Comparison of ENCODE assay signal across 1 cellular context in the genomic region with DNA sequence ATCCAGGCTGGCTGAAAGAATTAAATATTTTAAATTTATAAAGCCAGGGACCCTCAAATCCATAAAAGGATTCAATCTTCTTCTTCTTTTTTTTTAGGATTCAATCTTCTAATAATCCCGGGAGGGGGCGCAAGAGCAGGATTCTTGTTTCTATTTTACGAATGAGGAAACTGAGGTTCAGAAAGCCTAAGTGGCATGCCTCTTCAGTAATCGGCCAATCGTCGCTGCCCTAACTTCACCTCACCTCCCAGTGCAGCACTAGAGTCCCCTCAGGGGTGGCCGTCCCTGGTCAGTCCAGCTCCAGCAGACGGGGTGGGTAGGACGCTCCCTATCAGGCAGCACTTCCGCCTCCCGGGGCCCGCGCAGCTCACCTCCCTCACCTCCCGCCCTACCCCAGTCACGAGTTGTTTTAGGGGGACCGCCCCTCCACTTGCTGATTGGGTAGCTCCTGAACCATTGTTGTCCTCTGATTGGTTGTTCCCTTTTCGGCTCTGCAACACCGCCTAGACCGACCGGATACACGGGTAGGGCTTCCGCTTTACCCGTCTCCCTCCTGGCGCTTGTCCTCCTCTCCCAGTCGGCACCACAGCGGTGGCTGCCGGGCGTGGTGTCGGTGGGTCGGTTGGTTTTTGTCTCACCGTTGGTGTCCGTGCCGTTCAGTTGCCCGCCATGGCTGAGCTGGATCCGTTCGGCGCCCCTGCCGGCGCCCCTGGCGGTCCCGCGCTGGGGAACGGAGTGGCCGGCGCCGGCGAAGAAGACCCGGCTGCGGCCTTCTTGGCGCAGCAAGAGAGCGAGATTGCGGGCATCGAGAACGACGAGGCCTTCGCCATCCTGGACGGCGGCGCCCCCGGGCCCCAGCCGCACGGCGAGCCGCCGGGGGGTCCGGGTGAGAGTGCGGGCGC.
A peak's percentile ranks its signal among the peaks of the same experiment; 100 is the strongest.
TF ChIP-seq lines count a peak whose summit lies in the region.

A gene with protein sequence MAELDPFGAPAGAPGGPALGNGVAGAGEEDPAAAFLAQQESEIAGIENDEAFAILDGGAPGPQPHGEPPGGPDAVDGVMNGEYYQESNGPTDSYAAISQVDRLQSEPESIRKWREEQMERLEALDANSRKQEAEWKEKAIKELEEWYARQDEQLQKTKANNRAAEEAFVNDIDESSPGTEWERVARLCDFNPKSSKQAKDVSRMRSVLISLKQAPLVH (plus strand): TSS at position 534 of the 902 bp plus-strand sequence. CDS start 136 bp downstream, at position 670.

TF ChIP-seq in A549, 52 proteins besides CTCF, POLR2A, EP300 and RAD21 (continued from another document):
- TF ChIP-seq JUN (IDR thresholded peaks at IDR 0.05) (peak; percentile 81 to 83; a peak in 4 of 5 replicates), NPAS2 (CRISPR knock-in tag; IDR thresholded peaks at IDR 0.05; ENCODE audit: borderline replicate concordance) (no peak), ZSCAN20 (CRISPR knock-in tag; IDR thresholded peaks at IDR 0.05) (no peak), RARB (CRISPR knock-in tag; IDR thresholded peaks at IDR 0.05) (no peak), TFCP2L1 (CRISPR knock-in tag; IDR thresholded peaks at IDR 0.05) (0 out of 2 replicates have a peak, but pooled peaks have one; percentile 66), NR3C1 (IDR thresholded peaks at IDR 0.05) (no peak), BHLHE40 (IDR thresholded peaks at IDR 0.05; ENCODE audit: low read depth, low read length) (no peak), ZC3H11A (IDR thresholded peaks at IDR 0.05) (no peak), HOXB13 (CRISPR knock-in tag; IDR thresholded peaks at IDR 0.05; ENCODE audit: low read depth) (no peak), HEYL (CRISPR knock-in tag; IDR thresholded peaks at IDR 0.05) (no peak), FOSL2 (IDR thresholded peaks at IDR 0.05) (no peak), FOSL2 (CRISPR knock-in tag; IDR thresholded peaks at IDR 0.05) (no peak), CHD2 (IDR thresholded peaks at IDR 0.05; ENCODE audit: low read length, partially characterized antibody) (peak; percentile 17), RCOR1 (IDR thresholded peaks at IDR 0.05; ENCODE audit: low read depth, low read length) (no peak), MAZ (IDR thresholded peaks at IDR 0.05; ENCODE audit: borderline replicate concordance, low read depth, low read length) (0 out of 2 replicates have a peak, but pooled peaks have one; percentile 39), CEBPB (IDR thresholded peaks at IDR 0.05) (no peak), MYC (IDR thresholded peaks at IDR 0.05; ENCODE audit: borderline replicate concordance, low read length) (peak; percentile 64; the same call in 1 of the 2 replicates)
- TF ChIP-seq, protein P1, sequence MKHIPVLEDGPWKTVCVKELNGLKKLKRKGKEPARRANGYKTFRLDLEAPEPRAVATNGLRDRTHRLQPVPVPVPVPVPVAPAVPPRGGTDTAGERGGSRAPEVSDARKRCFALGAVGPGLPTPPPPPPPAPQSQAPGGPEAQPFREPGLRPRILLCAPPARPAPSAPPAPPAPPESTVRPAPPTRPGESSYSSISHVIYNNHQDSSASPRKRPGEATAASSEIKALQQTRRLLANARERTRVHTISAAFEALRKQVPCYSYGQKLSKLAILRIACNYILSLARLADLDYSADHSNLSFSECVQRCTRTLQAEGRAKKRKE (CRISPR knock-in tag; IDR thresholded peaks at IDR 0.05; ENCODE audit: low read depth): no peak
- TF ChIP-seq, protein P2, sequence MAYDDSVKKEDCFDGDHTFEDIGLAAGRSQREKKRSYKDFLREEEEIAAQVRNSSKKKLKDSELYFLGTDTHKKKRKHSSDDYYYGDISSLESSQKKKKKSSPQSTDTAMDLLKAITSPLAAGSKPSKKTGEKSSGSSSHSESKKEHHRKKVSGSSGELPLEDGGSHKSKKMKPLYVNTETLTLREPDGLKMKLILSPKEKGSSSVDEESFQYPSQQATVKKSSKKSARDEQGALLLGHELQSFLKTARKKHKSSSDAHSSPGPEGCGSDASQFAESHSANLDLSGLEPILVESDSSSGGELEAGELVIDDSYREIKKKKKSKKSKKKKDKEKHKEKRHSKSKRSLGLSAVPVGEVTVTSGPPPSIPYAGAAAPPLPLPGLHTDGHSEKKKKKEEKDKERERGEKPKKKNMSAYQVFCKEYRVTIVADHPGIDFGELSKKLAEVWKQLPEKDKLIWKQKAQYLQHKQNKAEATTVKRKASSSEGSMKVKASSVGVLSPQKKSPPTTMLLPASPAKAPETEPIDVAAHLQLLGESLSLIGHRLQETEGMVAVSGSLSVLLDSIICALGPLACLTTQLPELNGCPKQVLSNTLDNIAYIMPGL (CRISPR knock-in tag; IDR thresholded peaks at IDR 0.05; ENCODE audit: borderline replicate concordance): peak; percentile 67; the same call in 1 of the 2 replicates
- TF ChIP-seq, protein P3, sequence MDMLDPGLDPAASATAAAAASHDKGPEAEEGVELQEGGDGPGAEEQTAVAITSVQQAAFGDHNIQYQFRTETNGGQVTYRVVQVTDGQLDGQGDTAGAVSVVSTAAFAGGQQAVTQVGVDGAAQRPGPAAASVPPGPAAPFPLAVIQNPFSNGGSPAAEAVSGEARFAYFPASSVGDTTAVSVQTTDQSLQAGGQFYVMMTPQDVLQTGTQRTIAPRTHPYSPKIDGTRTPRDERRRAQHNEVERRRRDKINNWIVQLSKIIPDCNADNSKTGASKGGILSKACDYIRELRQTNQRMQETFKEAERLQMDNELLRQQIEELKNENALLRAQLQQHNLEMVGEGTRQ (IDR thresholded peaks at IDR 0.05): peak; percentile 74
- TF ChIP-seq, protein P4, sequence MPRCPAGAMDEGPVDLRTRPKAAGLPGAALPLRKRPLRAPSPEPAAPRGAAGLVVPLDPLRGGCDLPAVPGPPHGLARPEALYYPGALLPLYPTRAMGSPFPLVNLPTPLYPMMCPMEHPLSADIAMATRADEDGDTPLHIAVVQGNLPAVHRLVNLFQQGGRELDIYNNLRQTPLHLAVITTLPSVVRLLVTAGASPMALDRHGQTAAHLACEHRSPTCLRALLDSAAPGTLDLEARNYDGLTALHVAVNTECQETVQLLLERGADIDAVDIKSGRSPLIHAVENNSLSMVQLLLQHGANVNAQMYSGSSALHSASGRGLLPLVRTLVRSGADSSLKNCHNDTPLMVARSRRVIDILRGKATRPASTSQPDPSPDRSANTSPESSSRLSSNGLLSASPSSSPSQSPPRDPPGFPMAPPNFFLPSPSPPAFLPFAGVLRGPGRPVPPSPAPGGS (IDR thresholded peaks at IDR 0.05): peak; percentile 87
